11 cellular contexts compared by ENCODE assay signal in the genomic region with DNA sequence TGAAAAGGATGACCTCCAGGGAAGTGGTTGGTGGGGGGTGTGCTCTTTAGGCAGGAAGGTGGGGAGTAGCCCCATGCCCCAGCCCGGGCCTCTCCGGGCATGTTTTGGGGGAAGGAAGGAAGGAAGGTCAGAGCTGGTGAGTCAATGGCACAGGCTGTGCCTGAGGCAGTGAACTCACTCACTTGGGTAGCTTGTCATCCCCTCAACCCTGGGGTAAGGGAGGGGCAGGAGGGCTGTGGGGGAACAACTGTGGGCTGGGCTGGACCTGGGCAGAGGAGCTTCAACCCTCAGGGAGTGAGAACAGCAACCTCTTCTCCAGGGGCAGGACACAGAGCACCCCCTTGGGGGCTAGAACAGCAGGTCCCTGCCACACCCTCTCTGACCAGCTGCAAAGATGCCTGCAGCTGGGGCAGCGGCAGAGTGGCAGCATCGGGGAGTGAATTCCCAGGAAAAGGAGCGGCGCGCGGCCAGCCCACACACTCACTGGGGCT. TPM values are rescaled to one million over a fixed set of nuclear protein-coding genes. Genes with fewer than 3 reads are reported as not detected.
DNase-seq lines count a peak whose midpoint lies in the region; ATAC-seq and TF ChIP-seq lines count a peak whose summit lies in the region.
"Had no signal": no experiment of that assay in that cellular context is flagged by ENCODE, and none has a peak within 500 bp of the region (broad histone marks: within the 10 kb centered on the region; RNA-seq: fewer than 3 reads in every experiment).

No MANE protein-coding gene starts in this region.

- BruUV-seq in MCF 10A (replicated peaks; lab: Mats Ljungman, UMichigan) = no TSS peak

- intact Hi-C loops in MCF 10A (cut with micrococcal nuclease) = loop anchor here (2.0 kb wide), 1 partner anchor 41 kb away; the partner anchor contains the start of gene PSMD3

- in situ Hi-C loops in ACHN (cut with HindIII; ENCODE audit: low pct_ligation_motif_present, low pct_unique_long_range_greater_than_20kb, low sequenced_read_pairs) = no loop called here

- CTCF ChIA-PET in MCF 10A (lab: Yijun Ruan, JAX) = interaction anchor here (0.6 to 1.8 kb wide), 15 partner anchors 7 to 271 kb away, joined by 3 to 8 read pairs (median 4); partner anchors contain the start of genes CASC3 and PSMD3

- no peak for TF ChIP-seq CTCF in MCF 10A (IDR thresholded peaks at IDR 0.05; ENCODE audit: unreplicated experiment)

- peaks cover 74% of the 10 kb centered on the region for H3K4me1 Mint-ChIP-seq in MCF 10A (ENCODE audit: insufficient read depth, unreplicated experiment)

- no peaks in the 10 kb centered on the region for H3K9me3 Mint-ChIP-seq in MCF 10A (ENCODE audit: unreplicated experiment)
- H3K9me3 Mint-ChIP-seq: CD4-positive, alpha-beta memory T cell had no signal

- POLR2A ChIA-PET in MCF 10A (lab: Yijun Ruan, JAX) = interaction anchor here (0.5 to 3.5 kb wide), 24 partner anchors 11 to 828 kb away, joined by 3 to 79 read pairs (median 4); partner anchors contain the start of genes CASC3, MED24, NR1D1 and PSMD3

- peaks cover 40% of the 10 kb centered on the region for H3K36me3 Mint-ChIP-seq in MCF 10A (ENCODE audit: insufficient read depth, unreplicated experiment)

- no peak for ATAC-seq in GM21528 (IDR thresholded peaks at IDR 0.05; ENCODE audit: low FRiP score, unreplicated experiment)
- ATAC-seq in GM19324 (IDR thresholded peaks at IDR 0.05; ENCODE audit: low FRiP score, unreplicated experiment) = no peak

- peak overlapping the region; percentile 96 for H3K27ac Mint-ChIP-seq in MCF 10A (ENCODE audit: low read depth, unreplicated experiment)

- H3K27me3 Mint-ChIP-seq in MCF 10A (ENCODE audit: insufficient read depth, unreplicated experiment) = no peaks in the 10 kb centered on the region
- H3K27me3 Mint-ChIP-seq: CD4-positive, alpha-beta memory T cell had no signal

- peak overlapping the region; percentile 47 for H3K4me3 Mint-ChIP-seq in MCF 10A (ENCODE audit: unreplicated experiment)
- H3K4me3 Mint-ChIP-seq: CD4-positive, alpha-beta memory T cell had no signal

- DNase-seq in ACHN (peak; percentile 34), HPDE6-E6E7 (ENCODE audit: extremely low spot score) (peak; percentile 94), MCF 10A (ENCODE audit: unreplicated experiment) (peak; percentile 99), lung microvascular endothelial cell (ENCODE audit: low read depth in 2 of 2) (peak; percentile 42 to 86), anterior cingulate cortex (lab: John Stamatoyannopoulos, UW) (no peak)
- no peak for DNase-seq in stimulated activated naive CD4-positive, alpha-beta T cell treated with Interleukin-2 at 50 U/mL for 16 hours (lab: John Stamatoyannopoulos, UW)
- DNase-seq: CD4-positive, alpha-beta memory T cell; NCI-H1417 treated with DMSO at 0.1 percent for 48 hours; T-helper 2 cell had no signal

RNA-seq across cellular contexts. Expression of gene CSF3, which starts 6.3 kb away (rescaled TPM):
- 9.6 and 17.1 TPM in 2 replicates for total RNA-seq in MCF 10A (2022)
- total RNA-seq in lung microvascular endothelial cell = 0.44 TPM in 1 of 2 replicates, not detected in the other
- total RNA-seq: CD4-positive, alpha-beta memory T cell had no signal

RNA-seq across cellular contexts. Expression of gene MED24, which starts 32.7 kb away (rescaled TPM):
- total RNA-seq in MCF 10A (2022) (66.6 and 88.5 TPM in 2 replicates), lung microvascular endothelial cell (29.2 and 30.3 TPM in 2 replicates)

RNA-seq across cellular contexts. Expression of gene PSMD3, which starts 40.9 kb away (rescaled TPM):
- total RNA-seq in MCF 10A (2022) (74.2 and 95.3 TPM in 2 replicates), lung microvascular endothelial cell (66.5 and 84.3 TPM in 2 replicates)

RNA-seq across cellular contexts. Expression of gene THRA, which starts 41.2 kb away (rescaled TPM):
- total RNA-seq in MCF 10A (2022) = 5.5 and 6.4 TPM in 2 replicates
- 11.6 and 21.4 TPM in 2 replicates for total RNA-seq in lung microvascular endothelial cell

RNA-seq across cellular contexts. Expression of gene GSDMA, which starts 58.7 kb away (rescaled TPM):
- total RNA-seq in MCF 10A (2022) (0.61 and 0.77 TPM in 2 replicates), lung microvascular endothelial cell (not detected in 2 replicates)

Comparison
In these comparisons a context has a peak if more than half of its experiments do, and no peak if none do; other contexts are left out.
1. DNase-seq: peak in ACHN (single experiment), HPDE6-E6E7 (single experiment), MCF 10A (single experiment) and lung microvascular endothelial cell (2 of 2); none in anterior cingulate cortex (0 of 58) and stimulated activated naive CD4-positive, alpha-beta T cell treated with Interleukin-2 at 50 U/mL for 16 hours (single experiment).